Comparison of ENCODE assay signal across 11 cellular contexts in the genomic region with DNA sequence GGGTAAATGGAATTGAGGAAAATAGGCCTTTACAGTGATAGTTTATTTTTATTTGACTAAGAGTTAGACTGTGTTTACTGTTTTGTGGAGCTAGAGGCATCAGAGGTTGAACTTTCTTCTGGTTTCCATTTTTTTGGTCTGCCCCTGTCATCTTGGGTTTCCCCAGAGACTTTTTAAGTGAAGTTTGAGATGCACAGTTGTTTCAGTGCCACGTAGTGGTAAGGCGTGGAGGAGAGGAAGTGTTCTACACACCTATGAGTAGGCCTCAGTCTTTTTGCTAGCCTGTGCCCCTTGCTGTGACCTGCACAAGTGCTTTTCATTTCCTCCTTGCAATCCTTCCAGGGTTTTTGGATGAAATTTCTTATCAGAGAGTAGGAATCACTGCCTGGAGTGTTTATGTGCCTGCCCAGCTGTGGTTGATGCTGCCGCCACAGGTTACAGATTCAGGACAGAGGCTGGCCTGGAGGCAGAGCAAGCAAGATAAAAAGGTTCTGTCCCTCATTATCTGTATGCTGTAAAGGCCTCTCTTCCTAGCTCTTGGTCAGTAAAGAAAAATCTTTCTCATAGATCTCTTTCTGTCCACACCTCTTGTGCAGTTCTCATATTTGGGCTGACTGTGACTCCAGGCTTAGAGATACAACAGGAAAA. TPM values are rescaled to one million over a fixed set of nuclear protein-coding genes. Genes with fewer than 3 reads are reported as not detected.
DNase-seq lines count a peak whose midpoint lies in the region; ATAC-seq and TF ChIP-seq lines count a peak whose summit lies in the region.
"Had no signal": no experiment of that assay in that cellular context is flagged by ENCODE, and none has a peak within 500 bp of the region (broad histone marks: within the 10 kb centered on the region; RNA-seq: fewer than 3 reads in every experiment).

No MANE protein-coding gene starts in this region.

- peak overlapping the region; percentile 58 for H3K27ac Mint-ChIP-seq in activated naive CD8-positive, alpha-beta T cell treated with anti-CD3 and anti-CD28 coated beads for 36 hours
- H3K27ac Mint-ChIP-seq in chondrocyte (ENCODE audit: unreplicated experiment) = no peak overlapping the region

- TF ChIP-seq CTCF in chondrocyte (IDR thresholded peaks at IDR 0.05) = no peak

- H3K36me3 Mint-ChIP-seq in activated naive CD8-positive, alpha-beta T cell treated with anti-CD3 and anti-CD28 coated beads for 36 hours = peaks cover 4% of the 10 kb centered on the region
- H3K36me3 Mint-ChIP-seq in chondrocyte (ENCODE audit: low read depth) = no peaks in the 10 kb centered on the region
- H3K36me3 Mint-ChIP-seq: CD4-positive, alpha-beta memory T cell had no signal

- no peak for DNase-seq in activated naive CD8-positive, alpha-beta T cell treated with anti-CD3 and anti-CD28 coated beads for 36 hours
- no peak for DNase-seq in chondrocyte (ENCODE audit: low spot score)
- DNase-seq in superior temporal gyrus (ENCODE audit: extremely low spot score) = no peak
- DNase-seq in NCI-H526 (lab: John Stamatoyannopoulos, UW) = no peak
- DNase-seq: NCI-H2029, upper lobe of left lung had no signal

- H3K27me3 Mint-ChIP-seq in activated naive CD8-positive, alpha-beta T cell treated with anti-CD3 and anti-CD28 coated beads for 36 hours = no peaks in the 10 kb centered on the region
- peaks cover 3% of the 10 kb centered on the region for H3K27me3 Mint-ChIP-seq in chondrocyte (ENCODE audit: low read depth)
- H3K27me3 Mint-ChIP-seq: CD4-positive, alpha-beta memory T cell had no signal

- no peak overlapping the region for H3K4me3 Mint-ChIP-seq in activated naive CD8-positive, alpha-beta T cell treated with anti-CD3 and anti-CD28 coated beads for 36 hours
- no peak overlapping the region for H3K4me3 Mint-ChIP-seq in chondrocyte (ENCODE audit: unreplicated experiment)
- H3K4me3 Mint-ChIP-seq: CD4-positive, alpha-beta memory T cell had no signal

- peaks cover 10% of the 10 kb centered on the region for H3K4me1 Mint-ChIP-seq in activated naive CD8-positive, alpha-beta T cell treated with anti-CD3 and anti-CD28 coated beads for 36 hours
- H3K4me1 Mint-ChIP-seq in chondrocyte (ENCODE audit: low read depth) = no peaks in the 10 kb centered on the region

- ATAC-seq in GM18498 (IDR thresholded peaks at IDR 0.05; ENCODE audit: unreplicated experiment) (peak; percentile 75), GM19467 (IDR thresholded peaks at IDR 0.05; ENCODE audit: unreplicated experiment) (peak; percentile 58), HG03159 (IDR thresholded peaks at IDR 0.05; ENCODE audit: unreplicated experiment) (peak; percentile 72), HG03139 (IDR thresholded peaks at IDR 0.05; ENCODE audit: unreplicated experiment) (no peak)

- H3K9me3 Mint-ChIP-seq in activated naive CD8-positive, alpha-beta T cell treated with anti-CD3 and anti-CD28 coated beads for 36 hours = peaks cover 9% of the 10 kb centered on the region
- peaks cover 17% of the 10 kb centered on the region for H3K9me3 Mint-ChIP-seq in chondrocyte (ENCODE audit: low read depth)

RNA-seq across cellular contexts. Expression of a gene that starts 12.5 kb away (rescaled TPM):
- total RNA-seq in activated naive CD8-positive, alpha-beta T cell treated with anti-CD3 and anti-CD28 coated beads for 36 hours = not detected
- total RNA-seq in chondrocyte = not detected in 3 replicates
- total RNA-seq: CD4-positive, alpha-beta memory T cell; upper lobe of left lung had no signal

RNA-seq across cellular contexts. Expression of a gene that starts 21.4 kb away (rescaled TPM):
- total RNA-seq in activated naive CD8-positive, alpha-beta T cell treated with anti-CD3 and anti-CD28 coated beads for 36 hours = 10 to 100 TPM; 42.4 to 47.8 TPM
- total RNA-seq in chondrocyte = 38.9 to 46.6 TPM (median 39.2 TPM) in 3 replicates

RNA-seq across cellular contexts. Expression of a gene that starts 35.9 kb away (rescaled TPM):
- total RNA-seq in activated naive CD8-positive, alpha-beta T cell treated with anti-CD3 and anti-CD28 coated beads for 36 hours = not detected
- total RNA-seq in chondrocyte = not detected in 3 replicates
- total RNA-seq: CD4-positive, alpha-beta memory T cell; upper lobe of left lung had no signal
